ENCODE assay signal across 8 cellular contexts in genomic region chr3:119352863-119353527, GRCh38. TPM values are rescaled to one million over a fixed set of nuclear protein-coding genes. Genes with fewer than 3 reads are reported as not detected.
DNase-seq lines count a peak whose midpoint lies in the region; ATAC-seq and TF ChIP-seq lines count a peak whose summit lies in the region.

No MANE protein-coding gene starts in this region.

- H3K4me1 Mint-ChIP-seq in activated T-helper 17 cell treated with anti-CD3 and anti-CD28 coated beads, Interleukin-2, amount 50 U/mL, for 72 hours = peaks cover 31% of the 10 kb centered on the region

- peak; percentile 27 to 30 for ATAC-seq in activated CD4-positive, CD25-positive, alpha-beta regulatory T cell treated with anti-CD3 and anti-CD28 coated beads, Interleukin-2, amount 50 U/mL, for 24 hours
- peak; percentile 44 for ATAC-seq in activated T-helper 17 cell treated with anti-CD3 and anti-CD28 coated beads, Interleukin-2, amount 50 U/mL, for 72 hours (replicated peaks)
- ATAC-seq in GM21723 (IDR thresholded peaks at IDR 0.05; ENCODE audit: unreplicated experiment) = no peak

- no peak overlapping the region for H3K4me3 ChIP-seq in kidney epithelial cell (ENCODE audit: low read depth, low read length)

- no peak for DNase-seq in activated CD4-positive, CD25-positive, alpha-beta regulatory T cell treated with anti-CD3 and anti-CD28 coated beads, Interleukin-2, amount 50 U/mL, for 72 hours
- DNase-seq in HT-29 (ENCODE audit: low spot score) = peak; percentile 16
- no peak for DNase-seq in kidney epithelial cell (ENCODE audit: low read depth)
- no peak for DNase-seq in NCI-H1417 treated with DMSO at 0.1 percent for 48 hours (lab: John Stamatoyannopoulos, UW)
- DNase-seq in stimulated activated CD4-positive, alpha-beta T cell treated with anti-CD3 and anti-CD28 coated beads, Interleukin-2, amount 100 ng/mL, for 48 hours = no peak

- H3K9me3 Mint-ChIP-seq in activated T-helper 17 cell treated with anti-CD3 and anti-CD28 coated beads, Interleukin-2, amount 50 U/mL, for 72 hours = no peaks in the 10 kb centered on the region

- peak; percentile 22 for TF ChIP-seq CTCF in kidney epithelial cell (IDR thresholded peaks at IDR 0.05; ENCODE audit: insufficient read depth, low read length, poor library complexity, severe bottlenecking)

- H3K36me3 Mint-ChIP-seq in activated T-helper 17 cell treated with anti-CD3 and anti-CD28 coated beads, Interleukin-2, amount 50 U/mL, for 72 hours (ENCODE audit: low read depth) = no peaks in the 10 kb centered on the region

- H3K36me3 ChIP-seq in kidney epithelial cell (ENCODE audit: control insufficient read depth, insufficient read depth, low read length) = no peaks in the 10 kb centered on the region

- peak overlapping the region; percentile 37 for H3K4me3 Mint-ChIP-seq in activated T-helper 17 cell treated with anti-CD3 and anti-CD28 coated beads, Interleukin-2, amount 50 U/mL, for 72 hours

- H3K27ac Mint-ChIP-seq in activated T-helper 17 cell treated with anti-CD3 and anti-CD28 coated beads, Interleukin-2, amount 50 U/mL, for 72 hours = no peak overlapping the region

- H3K27me3 ChIP-seq in kidney epithelial cell (ENCODE audit: control insufficient read depth, insufficient read depth, low read length) = no peaks in the 10 kb centered on the region

- H3K27me3 Mint-ChIP-seq in activated T-helper 17 cell treated with anti-CD3 and anti-CD28 coated beads, Interleukin-2, amount 50 U/mL, for 72 hours = no peaks in the 10 kb centered on the region

RNA-seq across cellular contexts. Expression of gene ARHGAP31, which starts 58.8 kb away (rescaled TPM):
- total RNA-seq in HT-29 (2014; rRNA removed; shearing (Covaris generic)) = 0.03 TPM in 2 replicates
- total RNA-seq in activated T-helper 17 cell treated with anti-CD3 and anti-CD28 coated beads, Interleukin-2, amount 50 U/mL, for 72 hours = 10 to 100 TPM; 11.6 to 14.0 TPM
- 17.0 and 18.5 TPM in 2 replicates for total RNA-seq in kidney epithelial cell

Comparison
In these comparisons a context has a peak if more than half of its experiments do, and no peak if none do; other contexts are left out.
1. RNA of gene ARHGAP31, which starts 58.8 kb away (total RNA-seq): 17.0 to 18.5 TPM in kidney epithelial cell and 11.6 to 14.0 TPM in activated T-helper 17 cell treated with anti-CD3 and anti-CD28 coated beads, Interleukin-2, amount 50 U/mL, for 72 hours; 0.03 TPM in HT-29; every median in the first group is over 10 times any median in the second.